8 cellular contexts compared by ENCODE assay signal in the genomic region with DNA sequence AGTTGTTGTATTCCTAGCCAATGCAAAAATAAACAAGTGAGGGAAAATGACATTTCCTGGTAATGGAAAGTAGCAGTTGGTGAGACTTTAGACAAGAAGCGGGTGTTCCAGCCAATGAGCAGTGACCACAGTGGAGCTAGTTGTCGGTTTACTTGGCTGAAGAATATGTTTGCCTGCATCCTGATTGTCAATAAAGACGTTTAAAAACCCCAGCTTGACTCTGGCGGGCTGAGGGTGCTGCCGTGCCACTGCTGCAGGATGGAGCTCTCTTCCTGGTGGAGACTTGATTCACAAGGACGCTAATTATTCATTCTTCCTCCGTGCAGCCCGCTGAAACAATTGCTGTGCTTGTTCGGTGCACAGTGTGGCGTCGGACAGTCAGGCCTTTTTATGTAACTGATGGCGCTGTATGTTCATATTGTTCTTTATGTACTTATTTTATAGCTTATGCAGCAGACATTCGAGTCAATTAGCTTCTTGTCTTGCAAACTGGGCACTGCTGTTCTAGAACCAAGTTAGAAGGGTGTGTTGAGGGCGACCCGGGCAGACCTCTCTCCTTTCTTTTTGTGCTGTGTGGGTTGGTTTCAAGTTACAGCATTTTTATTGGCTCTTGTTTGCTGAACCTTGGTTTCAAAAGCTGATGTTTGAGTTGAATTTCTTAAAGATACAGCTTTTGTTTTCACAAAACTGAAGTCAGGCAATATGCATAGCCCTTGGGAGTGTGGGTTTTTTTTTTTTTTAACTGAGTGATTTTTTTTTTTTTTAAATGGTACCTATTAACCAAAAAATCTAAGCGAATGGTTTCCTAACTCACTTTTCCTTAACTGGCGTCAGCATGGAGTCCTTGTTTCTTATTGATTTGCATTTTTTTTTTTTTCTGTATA.
A peak's percentile ranks its signal among the peaks of the same experiment; 100 is the strongest.
DNase-seq lines count a peak whose midpoint lies in the region; ATAC-seq, FAIRE-seq and TF ChIP-seq lines count a peak whose summit lies in the region.

No MANE protein-coding gene starts in this region.

- H4K91ac ChIP-seq in H1 (replicated peaks; ENCODE audit: insufficient read length, low read length) = peak overlapping the region; percentile 29

- H3K4me3 ChIP-seq in GM06990 (replicated peaks; ENCODE audit: low read depth, low read length) = peak overlapping the region; percentile 2; the same call in 1 of the 2 replicates
- H3K4me3 ChIP-seq in NT2/D1 (ENCODE audit: insufficient read length, low read depth) = peak overlapping the region; percentile 15
- peak overlapping the region; percentile 44 to 60 (median 50); a peak in 7 of 8 replicates for H3K4me3 ChIP-seq in H1 (ENCODE audit: extremely low read depth in 1 of 4, insufficient read depth in 2 of 4, low read depth in 3 of 4, low read length in 4 of 4)
- peak overlapping the region; percentile 50 for H3K4me3 ChIP-seq in lower lobe of right lung
- peak overlapping the region in 3 of 4 donors; percentile 28 to 43 (median 28) for H3K4me3 ChIP-seq in transverse colon
- no peak overlapping the region for H3K4me3 ChIP-seq in CD8-positive, alpha-beta T cell (ENCODE audit: low read depth, low read length)

- peaks cover 12% of the 10 kb centered on the region for H3K4me1 Mint-ChIP-seq in CD8-positive, alpha-beta T cell (ENCODE audit: low read depth)

- H3K56ac ChIP-seq in H1 (replicated peaks; ENCODE audit: insufficient read length, low read depth, low read length) = no peak overlapping the region

- H3K9ac ChIP-seq in NT2/D1 (ENCODE audit: insufficient read length, low read depth) = peak overlapping the region; percentile 16
- peak overlapping the region in 2 of 4 experiments; percentile 38 to 50; a peak in 3 of 7 replicates for H3K9ac ChIP-seq in H1 (replicated peaks in 1 of 4; ENCODE audit: extremely low read depth in 1 of 4, low read depth in 3 of 4, low read length in 3 of 4)

- no peak overlapping the region for H2BK20ac ChIP-seq in H1 (ENCODE audit: low read length)

- H3K36me3 Mint-ChIP-seq in CD8-positive, alpha-beta T cell = no peaks in the 10 kb centered on the region

- H4K20me1 ChIP-seq in H1 (replicated peaks in 1 of 2; ENCODE audit: control insufficient read depth in 1 of 2, insufficient read depth in 2 of 2, low read length in 2 of 2) = no peaks in the 10 kb centered on the region

- no peak overlapping the region for H3K23ac ChIP-seq in H1 (ENCODE audit: insufficient read length)

- no peak overlapping the region for H2BK120ac ChIP-seq in H1 (replicated peaks; ENCODE audit: low read depth, low read length)

- intact Hi-C loops in lower lobe of right lung (cut with DNase I) (no loop called here), transverse colon (cut with DNase I; ENCODE audit: low total_unique reads) (no loop called here)
- intact Hi-C loops in CD8-positive, alpha-beta T cell (cut with DNase I, micrococcal nuclease) = no loop called here

- H3K4me2 ChIP-seq in H1 (ENCODE audit: insufficient read depth in 1 of 2, low read depth in 2 of 2, low read length in 2 of 2) = peak overlapping the region; percentile 84 to 88

- CTCF ChIA-PET in H1 (lab: Charles Lee; ENCODE audit: partially characterized antibody) = interaction anchor here (0.6 to 2.7 kb wide), 7 partner anchors 13 to 497 kb away, joined by 3 to 11 read pairs (median 4); no protein-coding TSS in a partner anchor
- CTCF ChIA-PET in CD8-positive, alpha-beta T cell (lab: Charles Lee) = interaction anchor here (0.6 kb wide), 1 partner anchor 130 kb away, joined by 3 read pairs; no protein-coding TSS in a partner anchor

- H3K9me3 ChIP-seq in NT2/D1 (ENCODE audit: insufficient read depth, low read length) (no peaks in the 10 kb centered on the region), H1 (ENCODE audit: insufficient read depth in 2 of 2, low read depth in 1 of 2, low read length in 1 of 2) (no peaks in the 10 kb centered on the region), lower lobe of right lung (no peaks in the 10 kb centered on the region), transverse colon (no peaks in the 10 kb centered on the region)
- no peaks in the 10 kb centered on the region for H3K9me3 ChIP-seq in CD8-positive, alpha-beta T cell (ENCODE audit: low read length)

- peaks cover 52% of the 10 kb centered on the region for H3K27me3 Mint-ChIP-seq in CD8-positive, alpha-beta T cell (ENCODE audit: low read depth)

- H2AK5ac ChIP-seq in H1 (ENCODE audit: low read depth, low read length) = no peak overlapping the region

- H3K27me3 ChIP-seq in GM06990 (replicated peaks; ENCODE audit: control insufficient read depth, insufficient read depth, low read length) (0 out of 2 replicates have a peak, but pooled peaks cover 1% of the 10 kb centered on the region), NT2/D1 (ENCODE audit: insufficient read depth, insufficient read length) (no peaks in the 10 kb centered on the region), H1 (replicated peaks in 1 of 4; ENCODE audit: control insufficient read depth in 3 of 4, extremely low read depth in 1 of 4, insufficient read depth in 3 of 4, low read length in 3 of 4) (no peaks in the 10 kb centered on the region), lower lobe of right lung (ENCODE audit: low read depth) (no peaks in the 10 kb centered on the region), transverse colon (no peaks in the 10 kb centered on the region)
- H3K27me3 ChIP-seq in CD8-positive, alpha-beta T cell (ENCODE audit: insufficient read depth, low read length) = peaks cover 16% of the 10 kb centered on the region

- no peak overlapping the region for H2BK15ac ChIP-seq in H1 (ENCODE audit: low read length)

- H3K23me2 ChIP-seq in H1 (ENCODE audit: low read depth, low read length) = 0 out of 2 replicates have a peak, but pooled peaks cover 6% of the 10 kb centered on the region

- peak overlapping the region; percentile 72; the same call in 1 of the 2 replicates for H2BK12ac ChIP-seq in H1 (ENCODE audit: low read depth, low read length)

- TF ChIP-seq POLR2A in H1 (IDR thresholded peaks at IDR 0.05; ENCODE audit: control extremely low read depth in 1 of 2, low read depth in 2 of 2, low read length in 2 of 2) (peak in 1 of 2 experiments; percentile 68; a peak in 2 of 3 replicates), transverse colon (IDR thresholded peaks at IDR 0.05) (peak; percentile 48)

- TF ChIP-seq EP300 in H1 (IDR thresholded peaks at IDR 0.05; ENCODE audit: borderline replicate concordance in 1 of 2, low read depth in 2 of 2, low read length in 2 of 2) (no peak), transverse colon (IDR thresholded peaks at IDR 0.05; ENCODE audit: low read depth) (no peak)

- H4K8ac ChIP-seq in H1 (ENCODE audit: extremely low read depth, insufficient read depth, low read length) = no peak overlapping the region

- H3K9me3 Mint-ChIP-seq in CD8-positive, alpha-beta T cell = no peaks in the 10 kb centered on the region

- H3K27ac ChIP-seq in H1 (ENCODE audit: low read depth, low read length) (peak overlapping the region; percentile 73), lower lobe of right lung (peak overlapping the region; percentile 71), transverse colon (peak overlapping the region; percentile 78 to 87 (median 84))
- no peak overlapping the region for H3K27ac ChIP-seq in CD8-positive, alpha-beta T cell (ENCODE audit: low read depth, low read length)

- no peak overlapping the region for H3K4me3 Mint-ChIP-seq in CD8-positive, alpha-beta T cell

- peaks cover 2 to 56% of the 10 kb centered on the region in 2 experiments; a peak in 3 of 4 replicates for H3K79me2 ChIP-seq in H1 (ENCODE audit: control insufficient read depth in 1 of 2, insufficient read depth in 2 of 2, low read length in 2 of 2)

- POLR2A ChIA-PET in H1 (lab: Charles Lee; ENCODE audit: partially characterized antibody) = interaction anchor here (0.6 to 5.2 kb wide), 10 partner anchors 10 to 466 kb away, joined by 3 to 32 read pairs (median 4); no protein-coding TSS in a partner anchor
- POLR2A ChIA-PET in CD8-positive, alpha-beta T cell (lab: Charles Lee) = no interaction called here

- H3K4me1 ChIP-seq in NT2/D1 (ENCODE audit: insufficient read depth, insufficient read length) = peaks cover 2% of the 10 kb centered on the region
- H3K4me1 ChIP-seq in H1 (replicated peaks in 1 of 4; ENCODE audit: control insufficient read depth in 3 of 4, insufficient read depth in 4 of 4, low read length in 3 of 4) = peaks cover 24 to 42% (median 32%) of the 10 kb centered on the region in 4 experiments
- H3K4me1 ChIP-seq in lower lobe of right lung = peaks cover 28% of the 10 kb centered on the region
- H3K4me1 ChIP-seq in transverse colon = peaks cover 11 to 46% (median 28%) of the 10 kb centered on the region in 4 donors
- peaks cover 4% of the 10 kb centered on the region for H3K4me1 ChIP-seq in CD8-positive, alpha-beta T cell (ENCODE audit: insufficient read depth, low read length)

- no peak for TF ChIP-seq RAD21 in H1 (IDR thresholded peaks at IDR 0.05 in 1 of 2, conservative IDR thresholded peaks at IDR 0.05 in 1 of 2; ENCODE audit: low read depth in 2 of 2, low read length in 2 of 2)

- ATAC-seq in HG02798 (IDR thresholded peaks at IDR 0.05; ENCODE audit: poor library complexity, unreplicated experiment) (peak; percentile 79), lower lobe of right lung (peak; percentile 81 to 84), GM19023 (IDR thresholded peaks at IDR 0.05; ENCODE audit: unreplicated experiment) (no peak)
- ATAC-seq in CD8-positive, alpha-beta T cell = no peak

- H3K14ac ChIP-seq in H1 (ENCODE audit: insufficient read length) = no peak overlapping the region

- H3K36me3 ChIP-seq in GM06990 (ENCODE audit: control insufficient read depth, insufficient read depth, low read length) = no peaks in the 10 kb centered on the region
- no peaks in the 10 kb centered on the region for H3K36me3 ChIP-seq in NT2/D1 (ENCODE audit: insufficient read depth, insufficient read length, low read length)
- no peaks in the 10 kb centered on the region for H3K36me3 ChIP-seq in H1 (ENCODE audit: control insufficient read depth in 2 of 4, insufficient read depth in 4 of 4, low read length in 3 of 4)
- no peaks in the 10 kb centered on the region for H3K36me3 ChIP-seq in lower lobe of right lung
- no peaks in the 10 kb centered on the region for H3K36me3 ChIP-seq in transverse colon
- no peaks in the 10 kb centered on the region for H3K36me3 ChIP-seq in CD8-positive, alpha-beta T cell (ENCODE audit: insufficient read depth, low read length)

- 4% methylated on average over 17 of the region's 17 CpGs; no CpG with 5 or more reads in 1 of the 2 experiments for WGBS in H1 (ENCODE audit: extremely low coverage in 1 of 2, insufficient coverage in 1 of 2, insufficient read length in 1 of 2, insufficient replicate concordance in 2 of 2, low coverage in 1 of 2, low lambda C conversion rate in 2 of 2, missing lambda C conversion rate in 1 of 2), 2 experiments
- WGBS in transverse colon (ENCODE audit: low coverage in 1 of 2), 2 donors = 5 to 14% methylated on average over 14 to 17 of the region's 17 CpGs

- in situ Hi-C loops in transverse colon (cut with MboI; ENCODE audit: low pct_ligation_motif_present in 1 of 4, low pct_unique_long_range_greater_than_20kb in 1 of 4, low sequenced_read_pairs in 3 of 4) = no loop called here

- no peak overlapping the region for H2AFZ ChIP-seq in H1 (ENCODE audit: low read length)

- H3K27ac Mint-ChIP-seq in CD8-positive, alpha-beta T cell = no peak overlapping the region

- H3K79me1 ChIP-seq in H1 (ENCODE audit: low read depth, low read length) = no peaks in the 10 kb centered on the region; the same call in 1 of the 2 replicates

- FAIRE-seq in H1 (lab: Jason Lieb, UNC) = peak; percentile 95

- DNase-seq in GM06990 (ENCODE audit: extremely low read depth, insufficient read length) (no peak), NT2/D1 (ENCODE audit: low read depth, low spot score) (no peak), H1 (ENCODE audit: low read depth in 1 of 2, low spot score in 2 of 2) (peak in 1 of 2 experiments; percentile 29), lower lobe of right lung (no peak), transverse colon (peak; percentile 57)
- DNase-seq in CD8-positive, alpha-beta T cell = no peak

- H3K18ac ChIP-seq in H1 (ENCODE audit: extremely low read depth, low read length) = peak overlapping the region; percentile 52

- H2BK5ac ChIP-seq in H1 (ENCODE audit: low read depth, low read length) = peak overlapping the region; percentile 80

- no peak for TF ChIP-seq CTCF in GM06990 (IDR thresholded peaks at IDR 0.05; ENCODE audit: insufficient read depth, low read length, poor library complexity, severe bottlenecking)
- no peak for TF ChIP-seq CTCF in H1 (IDR thresholded peaks at IDR 0.05; ENCODE audit: control extremely low read depth in 1 of 3, insufficient read depth in 1 of 3, low read depth in 1 of 3, low read length in 3 of 3)
- TF ChIP-seq CTCF in lower lobe of right lung (IDR thresholded peaks at IDR 0.05) = no peak
- no peak for TF ChIP-seq CTCF in transverse colon (IDR thresholded peaks at IDR 0.05)
- TF ChIP-seq CTCF in CD8-positive, alpha-beta T cell (IDR thresholded peaks at IDR 0.05) = no peak

- peak overlapping the region; percentile 73 for H4K5ac ChIP-seq in H1 (ENCODE audit: insufficient read length, low read depth, low read length)

- H3K4ac ChIP-seq in H1 (replicated peaks; ENCODE audit: insufficient read length, low read depth, low read length) = no peak overlapping the region

Comparison
In these comparisons a context has a peak if more than half of its experiments do, and no peak if none do; other contexts are left out.
1. ATAC-seq: peak in HG02798 (single experiment) and lower lobe of right lung (2 of 2); none in CD8-positive, alpha-beta T cell (single experiment) and GM19023 (single experiment).